Comparison of ENCODE assay signal across 14 cellular contexts in the genomic region with DNA sequence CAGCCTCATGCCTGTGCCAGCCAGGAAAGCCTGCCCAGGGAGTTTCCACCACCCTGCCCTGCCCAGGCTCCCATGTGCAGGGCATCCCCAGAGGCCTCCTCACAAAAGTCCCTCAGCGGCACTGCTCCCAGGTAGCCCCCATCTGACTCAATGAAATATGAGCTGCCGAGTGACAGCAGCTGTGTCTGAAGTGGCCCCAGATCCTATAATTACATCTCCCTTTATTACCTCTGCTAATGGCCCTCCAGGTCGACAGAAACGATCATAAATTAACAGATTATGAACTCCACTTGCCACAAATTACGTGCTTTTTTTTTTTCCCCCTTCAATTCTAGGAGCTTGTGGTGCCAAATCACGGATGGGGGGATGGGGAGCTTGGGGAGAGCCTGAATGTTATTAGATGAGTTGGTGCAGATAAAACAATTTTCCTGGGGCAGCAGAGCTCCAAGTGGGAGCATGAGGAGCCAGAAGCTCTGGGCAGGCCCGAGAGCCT.
DNase-seq lines count a peak whose midpoint lies in the region; ATAC-seq and TF ChIP-seq lines count a peak whose summit lies in the region.
"Had no signal": no experiment of that assay in that cellular context is flagged by ENCODE, and none has a peak within 500 bp of the region (broad histone marks: within the 10 kb centered on the region; RNA-seq: fewer than 3 reads in every experiment).

No MANE protein-coding gene starts in this region.

- intact Hi-C loops in aorta (cut with DNase I) (no loop called here), mucosa of descending colon (cut with DNase I, micrococcal nuclease) (no loop called here)

- H3K27me3 ChIP-seq in aorta (ENCODE audit: control insufficient read depth in 1 of 2, insufficient read depth in 2 of 2, low read length in 1 of 2), result no peaks in the 10 kb centered on the region
- H3K27me3 ChIP-seq: upper lobe of left lung had no signal

- H3K4me1 ChIP-seq in aorta (ENCODE audit: control insufficient read depth in 1 of 2, insufficient read depth in 2 of 2, low read length in 2 of 2), result no peaks in the 10 kb centered on the region
- no peaks in the 10 kb centered on the region for H3K4me1 ChIP-seq in mucosa of descending colon (ENCODE audit: low read depth)
- H3K4me1 ChIP-seq: upper lobe of left lung had no signal

- ATAC-seq in SK-N-SH treated with all-trans-retinoic acid at 6 μM for 48 hours (peak; percentile 35; the same call in 1 of the 3 replicates), aorta (ENCODE audit: low FRiP score) (no peak), HG03095 (IDR thresholded peaks at IDR 0.05; ENCODE audit: unreplicated experiment) (no peak), HG03432 (IDR thresholded peaks at IDR 0.05; ENCODE audit: unreplicated experiment) (no peak), mucosa of descending colon (no peak)
- ATAC-seq: activated CD8-positive, alpha-beta memory T cell treated with anti-CD3 and anti-CD28 coated beads, Interleukin-2, amount 10 ng/mL, durations not matched to agents 7 days and 5 days had no signal

- DNase-seq in D341Med (ENCODE audit: low spot score) (peak; percentile 85), NCI-H1105 treated with DMSO at 0.1 percent for 48 hours (lab: John Stamatoyannopoulos, UW) (peak; percentile 100), NCI-H345 (lab: John Stamatoyannopoulos, UW) (peak; percentile 97), aorta (no peak), mucosa of descending colon (no peak)
- DNase-seq: activated CD8-positive, alpha-beta memory T cell treated with anti-CD3 and anti-CD28 coated beads, Interleukin-2, amount 10 ng/mL, durations not matched to agents 7 days and 5 days; activated naive CD8-positive, alpha-beta T cell treated with anti-CD3 and anti-CD28 coated beads for 36 hours; kidney; NCI-H226; stimulated activated CD4-positive, alpha-beta T cell treated with anti-CD3 and anti-CD28 coated beads, Interleukin-2, amount 100 ng/mL, for 24 hours; upper lobe of left lung had no signal

- H3K27ac ChIP-seq in aorta (ENCODE audit: low read depth in 1 of 2, low read length in 2 of 2), result no peak overlapping the region
- H3K27ac ChIP-seq: upper lobe of left lung had no signal

- WGBS in aorta, 2 donors, result 63 to 67% methylated on average over 7 of the region's 7 CpGs

- H3K36me3 ChIP-seq in aorta (ENCODE audit: control insufficient read depth in 1 of 2, insufficient read depth in 2 of 2, low read length in 1 of 2) (no peaks in the 10 kb centered on the region), mucosa of descending colon (ENCODE audit: low read depth) (no peaks in the 10 kb centered on the region)
- H3K36me3 ChIP-seq: upper lobe of left lung had no signal

- no peak for TF ChIP-seq CTCF in mucosa of descending colon (IDR thresholded peaks at IDR 0.05)

- H3K9me3 ChIP-seq in aorta (ENCODE audit: control insufficient read depth, low read length), result no peaks in the 10 kb centered on the region
- no peaks in the 10 kb centered on the region for H3K9me3 ChIP-seq in mucosa of descending colon
- H3K9me3 ChIP-seq: upper lobe of left lung had no signal

- H3K4me3 ChIP-seq in aorta (ENCODE audit: low read length in 2 of 2), result no peak overlapping the region
- H3K4me3 ChIP-seq in mucosa of descending colon, result no peak overlapping the region
- H3K4me3 ChIP-seq: upper lobe of left lung had no signal

TF ChIP-seq in SK-N-SH treated with all-trans-retinoic acid at 6 μM for 48 hours, 23 proteins besides CTCF, POLR2A, EP300 and RAD21:
- TF ChIP-seq ZC3H10 (CRISPR knock-in tag; IDR thresholded peaks at IDR 0.05) (no peak), ARNTL (CRISPR knock-in tag; IDR thresholded peaks at IDR 0.05; ENCODE audit: borderline replicate concordance, low read depth) (no peak), TOX (CRISPR knock-in tag; IDR thresholded peaks at IDR 0.05; ENCODE audit: borderline replicate concordance) (no peak), RARB (CRISPR knock-in tag; IDR thresholded peaks at IDR 0.05) (no peak), ZNF70 (CRISPR knock-in tag; IDR thresholded peaks at IDR 0.05) (no peak), SNAI2 (CRISPR knock-in tag; IDR thresholded peaks at IDR 0.05) (no peak)
- TF ChIP-seq, protein P1, sequence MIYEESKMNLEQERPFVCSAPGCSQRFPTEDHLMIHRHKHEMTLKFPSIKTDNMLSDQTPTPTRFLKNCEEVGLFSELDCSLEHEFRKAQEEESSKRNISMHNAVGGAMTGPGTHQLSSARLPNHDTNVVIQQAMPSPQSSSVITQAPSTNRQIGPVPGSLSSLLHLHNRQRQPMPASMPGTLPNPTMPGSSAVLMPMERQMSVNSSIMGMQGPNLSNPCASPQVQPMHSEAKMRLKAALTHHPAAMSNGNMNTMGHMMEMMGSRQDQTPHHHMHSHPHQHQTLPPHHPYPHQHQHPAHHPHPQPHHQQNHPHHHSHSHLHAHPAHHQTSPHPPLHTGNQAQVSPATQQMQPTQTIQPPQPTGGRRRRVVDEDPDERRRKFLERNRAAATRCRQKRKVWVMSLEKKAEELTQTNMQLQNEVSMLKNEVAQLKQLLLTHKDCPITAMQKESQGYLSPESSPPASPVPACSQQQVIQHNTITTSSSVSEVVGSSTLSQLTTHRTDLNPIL (CRISPR knock-in tag; IDR thresholded peaks at IDR 0.05; ENCODE audit: low read depth), result no peak
- TF ChIP-seq, protein P2, sequence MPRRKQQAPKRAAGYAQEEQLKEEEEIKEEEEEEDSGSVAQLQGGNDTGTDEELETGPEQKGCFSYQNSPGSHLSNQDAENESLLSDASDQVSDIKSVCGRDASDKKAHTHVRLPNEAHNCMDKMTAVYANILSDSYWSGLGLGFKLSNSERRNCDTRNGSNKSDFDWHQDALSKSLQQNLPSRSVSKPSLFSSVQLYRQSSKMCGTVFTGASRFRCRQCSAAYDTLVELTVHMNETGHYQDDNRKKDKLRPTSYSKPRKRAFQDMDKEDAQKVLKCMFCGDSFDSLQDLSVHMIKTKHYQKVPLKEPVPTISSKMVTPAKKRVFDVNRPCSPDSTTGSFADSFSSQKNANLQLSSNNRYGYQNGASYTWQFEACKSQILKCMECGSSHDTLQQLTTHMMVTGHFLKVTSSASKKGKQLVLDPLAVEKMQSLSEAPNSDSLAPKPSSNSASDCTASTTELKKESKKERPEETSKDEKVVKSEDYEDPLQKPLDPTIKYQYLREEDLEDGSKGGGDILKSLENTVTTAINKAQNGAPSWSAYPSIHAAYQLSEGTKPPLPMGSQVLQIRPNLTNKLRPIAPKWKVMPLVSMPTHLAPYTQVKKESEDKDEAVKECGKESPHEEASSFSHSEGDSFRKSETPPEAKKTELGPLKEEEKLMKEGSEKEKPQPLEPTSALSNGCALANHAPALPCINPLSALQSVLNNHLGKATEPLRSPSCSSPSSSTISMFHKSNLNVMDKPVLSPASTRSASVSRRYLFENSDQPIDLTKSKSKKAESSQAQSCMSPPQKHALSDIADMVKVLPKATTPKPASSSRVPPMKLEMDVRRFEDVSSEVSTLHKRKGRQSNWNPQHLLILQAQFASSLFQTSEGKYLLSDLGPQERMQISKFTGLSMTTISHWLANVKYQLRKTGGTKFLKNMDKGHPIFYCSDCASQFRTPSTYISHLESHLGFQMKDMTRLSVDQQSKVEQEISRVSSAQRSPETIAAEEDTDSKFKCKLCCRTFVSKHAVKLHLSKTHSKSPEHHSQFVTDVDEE (CRISPR knock-in tag; IDR thresholded peaks at IDR 0.05), result peak; percentile 65

Comparison
In these comparisons a context has a peak if more than half of its experiments do, and no peak if none do; other contexts are left out.
1. DNase-seq: peak in D341Med (single experiment), NCI-H1105 treated with DMSO at 0.1 percent for 48 hours (single experiment) and NCI-H345 (single experiment); none in aorta (0 of 2) and mucosa of descending colon (0 of 3).